28 cellular contexts compared by ENCODE assay signal in the genomic region with DNA sequence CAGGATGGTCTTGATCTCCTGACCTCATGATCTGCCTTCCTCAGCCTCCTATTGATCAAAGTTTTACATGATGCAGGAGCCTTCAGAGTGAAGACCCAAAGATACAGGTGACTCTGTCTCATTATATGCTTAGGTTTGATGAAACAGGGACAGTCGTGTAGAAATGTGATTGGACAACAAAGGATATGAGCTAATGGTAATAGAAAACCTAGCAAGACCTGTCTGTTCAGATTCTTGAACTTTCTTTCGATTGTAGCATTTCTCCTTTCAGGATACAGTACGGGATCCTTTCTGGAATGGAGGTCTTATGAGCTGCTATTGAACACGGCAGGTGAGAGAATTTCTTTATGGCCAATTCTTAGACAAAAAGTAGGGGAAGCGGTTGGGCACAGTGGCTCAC.
"Had no signal": no experiment of that assay in that cellular context is flagged by ENCODE, and none has a peak within 500 bp of the region (broad histone marks: within the 10 kb centered on the region; RNA-seq: fewer than 3 reads in every experiment).

A gene with protein sequence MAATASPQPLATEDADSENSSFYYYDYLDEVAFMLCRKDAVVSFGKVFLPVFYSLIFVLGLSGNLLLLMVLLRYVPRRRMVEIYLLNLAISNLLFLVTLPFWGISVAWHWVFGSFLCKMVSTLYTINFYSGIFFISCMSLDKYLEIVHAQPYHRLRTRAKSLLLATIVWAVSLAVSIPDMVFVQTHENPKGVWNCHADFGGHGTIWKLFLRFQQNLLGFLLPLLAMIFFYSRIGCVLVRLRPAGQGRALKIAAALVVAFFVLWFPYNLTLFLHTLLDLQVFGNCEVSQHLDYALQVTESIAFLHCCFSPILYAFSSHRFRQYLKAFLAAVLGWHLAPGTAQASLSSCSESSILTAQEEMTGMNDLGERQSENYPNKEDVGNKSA (plus strand): TSS at position 244 of the 400 bp plus-strand sequence. CDS start 55,058 bp downstream, outside the sequence.

- FAIRE-seq: islet of Langerhans, small intestine had no signal

- H3K4me3 ChIP-seq: gastroesophageal sphincter, neural progenitor cell, psoas muscle, right atrium auricular region, upper lobe of right lung had no signal

- H3K4me1 Mint-ChIP-seq: activated T-helper 17 cell treated with anti-CD3 and anti-CD28 coated beads, Interleukin-2, amount 50 U/mL, for 72 hours had no signal

- H3K4me3 Mint-ChIP-seq: activated CD4-positive, alpha-beta T cell treated with anti-CD3 and anti-CD28 coated beads for 36 hours; activated T-cell treated with anti-CD3 and anti-CD28 coated beads, Interleukin-2, amount 50 U/mL, for 24 hours; activated T-helper 17 cell treated with anti-CD3 and anti-CD28 coated beads, Interleukin-2, amount 50 U/mL, for 72 hours; effector memory CD8-positive, alpha-beta T cell; neural progenitor cell; stimulated activated naive B cell treated with anti-CD40 and anti-IgM and Interleukin-4, amounts not matched to agents 10 μg/mL and 1 μg/mL and 100 μg/mL, for 72 hours; WTC11 had no signal

- H3K27ac Mint-ChIP-seq: activated CD4-positive, alpha-beta T cell treated with anti-CD3 and anti-CD28 coated beads for 36 hours; activated naive CD4-positive, alpha-beta T cell treated with anti-CD3 and anti-CD28 coated beads, Interleukin-2, amount 50 U/mL, for 72 hours; activated T-cell treated with anti-CD3 and anti-CD28 coated beads, Interleukin-2, amount 50 U/mL, for 24 hours; activated T-helper 17 cell treated with anti-CD3 and anti-CD28 coated beads, Interleukin-2, amount 50 U/mL, for 72 hours; neural progenitor cell; stimulated activated naive B cell treated with anti-CD40 and anti-IgM and Interleukin-4, amounts not matched to agents 10 μg/mL and 1 μg/mL and 100 μg/mL, for 72 hours; WTC11 had no signal

- ATAC-seq: activated CD4-positive, alpha-beta T cell treated with anti-CD3 and anti-CD28 coated beads for 36 hours; activated naive CD4-positive, alpha-beta T cell treated with anti-CD3 and anti-CD28 coated beads, Interleukin-2, amount 50 U/mL, for 72 hours; activated T-helper 17 cell treated with anti-CD3 and anti-CD28 coated beads, Interleukin-2, amount 50 U/mL, for 72 hours; effector memory CD8-positive, alpha-beta T cell; gastroesophageal sphincter; left cardiac atrium; psoas muscle; stimulated activated naive B cell treated with anti-CD40 and anti-IgM and Interleukin-4, amounts not matched to agents 10 μg/mL and 1 μg/mL and 100 μg/mL, for 72 hours; upper lobe of right lung; WTC11 had no signal

- H3K36me3 ChIP-seq: brain microvascular endothelial cell, gastroesophageal sphincter, neural progenitor cell, right atrium auricular region, upper lobe of right lung had no signal

- H3K36me3 Mint-ChIP-seq: naive B cell, neural progenitor cell, WTC11 had no signal

- H3K9me3 Mint-ChIP-seq: activated naive CD4-positive, alpha-beta T cell treated with anti-CD3 and anti-CD28 coated beads, Interleukin-2, amount 50 U/mL, for 72 hours; activated T-cell treated with anti-CD3 and anti-CD28 coated beads, Interleukin-2, amount 50 U/mL, for 24 hours; activated T-helper 17 cell treated with anti-CD3 and anti-CD28 coated beads, Interleukin-2, amount 50 U/mL, for 72 hours; effector memory CD8-positive, alpha-beta T cell; naive B cell; neural progenitor cell; stimulated activated naive B cell treated with anti-CD40 and anti-IgM and Interleukin-4, amounts not matched to agents 10 μg/mL and 1 μg/mL and 100 μg/mL, for 72 hours; WTC11 had no signal

- H3K27me3 ChIP-seq: brain microvascular endothelial cell, gastroesophageal sphincter, right atrium auricular region, upper lobe of right lung had no signal

- DNase-seq: activated CD4-positive, alpha-beta T cell treated with anti-CD3 and anti-CD28 coated beads for 36 hours; activated CD4-positive, alpha-beta T cell treated with anti-CD3 and anti-CD28 coated beads, Interleukin-2, amount 50 U/mL, for 4 hours; activated CD8-positive, alpha-beta memory T cell treated with anti-CD3 and anti-CD28 coated beads for 24 hours; activated CD8-positive, alpha-beta memory T cell treated with anti-CD3 and anti-CD28 coated beads, Interleukin-2, amount 50 U/mL, for 4 hours; activated T-cell treated with anti-CD3 and anti-CD28 coated beads, Interleukin-2, amount 50 U/mL, for 24 hours; aorta; brain microvascular endothelial cell; central memory CD4-positive, alpha-beta T cell; effector memory CD8-positive, alpha-beta T cell; head of caudate nucleus; hypothalamus; left cardiac atrium; mesenchymal stem cell; naive B cell; psoas muscle; small intestine; stimulated activated CD4-positive, alpha-beta T cell treated with anti-CD3 and anti-CD28 coated beads, Interleukin-2, amount 100 ng/mL, for 48 hours; stimulated activated CD8-positive, alpha-beta memory T cell treated with anti-CD3 and anti-CD28 coated beads, Interleukin-4, amount 100 ng/mL, for 48 hours; stimulated activated naive B cell treated with anti-CD40 and anti-IgM and Interleukin-4, amounts not matched to agents 10 μg/mL and 1 μg/mL and 100 μg/mL, for 72 hours; T-helper 1 cell; upper lobe of right lung had no signal
